In the genomic region with DNA sequence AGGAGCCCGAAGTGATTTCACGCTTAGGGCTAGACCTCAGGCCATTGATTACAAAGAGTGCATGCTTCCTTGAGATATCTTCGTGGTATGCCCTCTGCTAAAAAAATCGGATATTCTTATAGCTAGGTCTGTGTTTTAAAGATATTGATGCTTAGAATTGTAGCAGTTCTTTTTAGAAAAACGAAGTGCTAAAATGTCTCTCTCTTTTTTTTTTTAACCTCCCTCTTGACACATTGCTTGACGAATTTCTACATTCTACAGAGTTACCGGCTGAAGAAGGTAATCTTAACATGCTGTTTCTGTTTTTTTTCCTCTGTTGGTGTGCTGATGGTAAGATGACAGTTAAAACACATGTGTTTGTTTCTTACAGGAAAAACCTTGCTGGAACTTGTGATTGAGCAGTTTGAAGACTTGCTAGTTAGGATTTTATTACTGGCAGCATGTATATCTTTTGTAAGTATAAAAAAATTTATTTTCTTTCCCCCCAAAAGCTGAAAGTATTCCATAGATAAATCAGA, we compare ENCODE assay signal across 8 cellular contexts. TPM values are rescaled to one million over a fixed set of nuclear protein-coding genes. Genes with fewer than 3 reads are reported as not detected.
DNase-seq lines count a peak whose midpoint lies in the region; ATAC-seq and TF ChIP-seq lines count a peak whose summit lies in the region.

No MANE protein-coding gene starts in this region.

- H3K4me1 Mint-ChIP-seq in activated naive CD4-positive, alpha-beta T cell treated with anti-CD3 and anti-CD28 coated beads for 36 hours (ENCODE audit: low read depth) = peaks cover 55% of the 10 kb centered on the region
- peaks cover 49% of the 10 kb centered on the region for H3K4me1 Mint-ChIP-seq in activated CD8-positive, alpha-beta T cell treated with anti-CD3 and anti-CD28 coated beads, Interleukin-2, amount 10 ng/mL, durations not matched to agents 7 days and 5 days (ENCODE audit: low read depth)

- H3K9me3 Mint-ChIP-seq in activated naive CD4-positive, alpha-beta T cell treated with anti-CD3 and anti-CD28 coated beads for 36 hours = no peaks in the 10 kb centered on the region
- no peaks in the 10 kb centered on the region for H3K9me3 Mint-ChIP-seq in activated CD8-positive, alpha-beta T cell treated with anti-CD3 and anti-CD28 coated beads, Interleukin-2, amount 10 ng/mL, durations not matched to agents 7 days and 5 days (ENCODE audit: insufficient read depth)

- H3K4me1 ChIP-seq in tibial nerve = peaks cover 0 to 63% (median 30%) of the 10 kb centered on the region in 4 donors

- H3K4me3 ChIP-seq in kidney epithelial cell (ENCODE audit: low read depth, low read length) (peak overlapping the region; percentile 59), tibial nerve (peak overlapping the region; percentile 87 to 98 (median 92))

- H3K27ac ChIP-seq in tibial nerve = peak overlapping the region; percentile 96 to 99 (median 98)

- H3K9me3 ChIP-seq in tibial nerve = no peaks in the 10 kb centered on the region

- H3K27ac Mint-ChIP-seq in activated naive CD4-positive, alpha-beta T cell treated with anti-CD3 and anti-CD28 coated beads for 36 hours = peak overlapping the region; percentile 52
- peak overlapping the region; percentile 90 for H3K27ac Mint-ChIP-seq in activated CD8-positive, alpha-beta T cell treated with anti-CD3 and anti-CD28 coated beads, Interleukin-2, amount 10 ng/mL, durations not matched to agents 7 days and 5 days

- H3K27me3 ChIP-seq in kidney epithelial cell (ENCODE audit: control insufficient read depth, insufficient read depth, low read length) (no peaks in the 10 kb centered on the region), tibial nerve (no peaks in the 10 kb centered on the region)

- no peak for DNase-seq in activated naive CD4-positive, alpha-beta T cell treated with anti-CD3 and anti-CD28 coated beads for 36 hours
- no peak for DNase-seq in activated naive CD4-positive, alpha-beta T cell treated with anti-CD3 and anti-CD28 coated beads, Interleukin-2, amount 50 U/mL, for 16 hours
- no peak for DNase-seq in activated CD8-positive, alpha-beta T cell treated with anti-CD3 and anti-CD28 coated beads, Interleukin-2, amount 10 ng/mL, durations not matched to agents 7 days and 5 days
- no peak for DNase-seq in kidney epithelial cell (ENCODE audit: low read depth)
- DNase-seq in tibial nerve (ENCODE audit: low spot score in 2 of 2) = no peak
- DNase-seq in stimulated activated CD4-positive, alpha-beta T cell treated with anti-CD3 and anti-CD28 coated beads, Interleukin-1b, Interleukin-23, amount 100 ng/mL, for 48 hours = no peak
- no peak for DNase-seq in kidney tubule cell (ENCODE audit: low spot score)
- no peak for DNase-seq in activated CD4-positive, alpha-beta T cell treated with anti-CD3 and anti-CD28 coated beads for 1 hour

- TF ChIP-seq CTCF in kidney epithelial cell (IDR thresholded peaks at IDR 0.05; ENCODE audit: insufficient read depth, low read length, poor library complexity, severe bottlenecking) (no peak), tibial nerve (IDR thresholded peaks at IDR 0.05) (no peak)

- peaks cover 38% of the 10 kb centered on the region for H3K36me3 Mint-ChIP-seq in activated naive CD4-positive, alpha-beta T cell treated with anti-CD3 and anti-CD28 coated beads for 36 hours (ENCODE audit: low read depth)
- peaks cover 41% of the 10 kb centered on the region for H3K36me3 Mint-ChIP-seq in activated CD8-positive, alpha-beta T cell treated with anti-CD3 and anti-CD28 coated beads, Interleukin-2, amount 10 ng/mL, durations not matched to agents 7 days and 5 days (ENCODE audit: low read depth)

- ATAC-seq in activated CD8-positive, alpha-beta T cell treated with anti-CD3 and anti-CD28 coated beads, Interleukin-2, amount 10 ng/mL, durations not matched to agents 7 days and 5 days = no peak

- H3K27me3 Mint-ChIP-seq in activated naive CD4-positive, alpha-beta T cell treated with anti-CD3 and anti-CD28 coated beads for 36 hours (ENCODE audit: low read depth) = no peaks in the 10 kb centered on the region
- H3K27me3 Mint-ChIP-seq in activated CD8-positive, alpha-beta T cell treated with anti-CD3 and anti-CD28 coated beads, Interleukin-2, amount 10 ng/mL, durations not matched to agents 7 days and 5 days (ENCODE audit: low read depth) = peaks cover 12% of the 10 kb centered on the region

- POLR2A ChIA-PET in activated CD8-positive, alpha-beta T cell treated with anti-CD3 and anti-CD28 coated beads, Interleukin-2, amount 10 ng/mL, durations not matched to agents 7 days and 5 days (lab: Charles Lee) = interaction anchor here (0.6 to 3.3 kb wide), 6 partner anchors 13 to 324 kb away, joined by 3 to 13 read pairs (median 3); partner anchors contain the start of gene ARPC3

- 1 to 4% methylated on average over 7 of the region's 7 CpGs for WGBS in tibial nerve, 2 donors

- CTCF ChIA-PET in activated naive CD4-positive, alpha-beta T cell treated with anti-CD3 and anti-CD28 coated beads for 36 hours (lab: Charles Lee) = interaction anchor here (0.7 to 1.4 kb wide), 2 partner anchors 48 to 149 kb away, joined by 3 to 8 read pairs; no protein-coding TSS in a partner anchor
- CTCF ChIA-PET in activated CD8-positive, alpha-beta T cell treated with anti-CD3 and anti-CD28 coated beads, Interleukin-2, amount 10 ng/mL, durations not matched to agents 7 days and 5 days (lab: Charles Lee) = interaction anchor here (1.1 to 1.4 kb wide), 3 partner anchors 149 to 180 kb away, joined by 3 to 8 read pairs (median 4); partner anchors contain the start of gene IFT81

- no peak for TF ChIP-seq EP300 in tibial nerve (IDR thresholded peaks at IDR 0.05)

- no peak for TF ChIP-seq POLR2A in tibial nerve (IDR thresholded peaks at IDR 0.05)

- H3K4me3 Mint-ChIP-seq in activated naive CD4-positive, alpha-beta T cell treated with anti-CD3 and anti-CD28 coated beads for 36 hours = peak overlapping the region; percentile 90
- H3K4me3 Mint-ChIP-seq in activated CD8-positive, alpha-beta T cell treated with anti-CD3 and anti-CD28 coated beads, Interleukin-2, amount 10 ng/mL, durations not matched to agents 7 days and 5 days = peak overlapping the region; percentile 93

- H3K36me3 ChIP-seq in kidney epithelial cell (ENCODE audit: control insufficient read depth, insufficient read depth, low read length) (no peaks in the 10 kb centered on the region), tibial nerve (peaks cover 0 to 4% (median 0%) of the 10 kb centered on the region in 3 donors)

- intact Hi-C loops in activated naive CD4-positive, alpha-beta T cell treated with anti-CD3 and anti-CD28 coated beads for 36 hours (cut with micrococcal nuclease) = loop anchor here (5.0 kb wide), 4 partner anchors 65 to 460 kb away; partner anchors contain the start of genes ARPC3, PPP1CC and PPTC7

RNA-seq across cellular contexts. Expression of gene ATP2A2, which starts 1.4 kb away (rescaled TPM):
- total RNA-seq in activated naive CD4-positive, alpha-beta T cell treated with anti-CD3 and anti-CD28 coated beads for 36 hours = 10 to 100 TPM; 95.5 to 98.6 TPM
- 100 to 1,000 TPM; 130 to 132 TPM for total RNA-seq in activated CD8-positive, alpha-beta T cell treated with anti-CD3 and anti-CD28 coated beads, Interleukin-2, amount 10 ng/mL, durations not matched to agents 7 days and 5 days
- total RNA-seq in kidney epithelial cell = 128 and 143 TPM in 2 replicates
- 100 to 1,000 TPM in 2 of 4 donors, 10 to 100 TPM in 2; 77.8 to 106 (median 90.1) TPM for total RNA-seq in tibial nerve
